In the genomic region with DNA sequence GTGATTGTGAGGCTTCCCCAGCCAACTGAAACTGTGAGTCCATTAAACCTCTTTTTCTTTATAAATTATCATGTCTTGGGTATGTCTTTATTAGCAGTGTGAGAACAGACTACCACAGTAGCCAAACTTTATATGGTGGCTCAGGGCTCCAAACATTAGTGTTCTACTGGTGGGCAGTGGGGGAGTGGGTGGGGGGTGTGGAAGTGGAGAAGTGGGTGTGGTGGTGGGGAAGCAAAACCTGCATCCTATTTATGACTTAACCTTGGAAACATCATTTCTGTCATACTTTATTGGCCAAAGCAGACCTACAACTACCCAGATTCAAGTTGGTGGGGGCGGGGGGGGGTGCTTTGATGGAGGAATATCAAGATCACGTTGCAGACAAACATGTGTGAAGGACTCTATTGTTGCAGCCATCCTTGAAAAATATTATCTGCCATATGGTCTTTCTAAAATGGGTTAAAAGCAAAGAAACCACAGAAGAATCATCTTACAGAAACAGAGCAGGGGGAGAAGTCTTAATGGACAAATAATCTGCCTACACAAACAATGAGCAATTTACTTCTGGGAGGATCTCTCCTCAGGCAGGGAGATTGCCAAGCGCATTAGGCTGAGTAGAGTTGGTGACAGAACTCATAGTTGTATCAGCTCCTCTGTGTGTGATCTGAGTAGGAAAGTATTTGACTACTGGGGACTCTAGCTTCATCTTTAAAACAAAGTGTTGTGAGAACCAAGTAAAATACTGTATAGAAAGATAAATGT, we compare ENCODE assay signal across 10 cellular contexts. TPM values are rescaled to one million over a fixed set of nuclear protein-coding genes. Genes with fewer than 3 reads are reported as not detected.
DNase-seq lines count a peak whose midpoint lies in the region; ATAC-seq and TF ChIP-seq lines count a peak whose summit lies in the region.
"Had no signal": no experiment of that assay in that cellular context is flagged by ENCODE, and none has a peak within 500 bp of the region (broad histone marks: within the 10 kb centered on the region; RNA-seq: fewer than 3 reads in every experiment).

No MANE protein-coding gene starts in this region.

- H3K9me3 Mint-ChIP-seq in activated T-helper 1 cell treated with anti-CD3 and anti-CD28 coated beads, Interleukin-12 subunit alpha, Interleukin-12 subunit beta, Interleukin-2, Interleukin-4 antibody, amounts not matched to agents 30 ng/mL and 10 ng/mL and 1 ng/mL, durations not matched to agents 14 hours and 24 hours and 36 hours = no peaks in the 10 kb centered on the region

- H3K27me3 ChIP-seq in BJ (ENCODE audit: control insufficient read depth, insufficient read depth, low read length) (no peaks in the 10 kb centered on the region; the same call in 1 of the 2 replicates), HCT116 (ENCODE audit: insufficient read depth, low read length) (peaks cover 4% of the 10 kb centered on the region; the same call in 1 of the 2 replicates)

- peaks cover 37% of the 10 kb centered on the region for H3K79me2 ChIP-seq in HCT116 (ENCODE audit: insufficient read depth, low read length)

- H3K36me3 ChIP-seq in BJ (ENCODE audit: control insufficient read depth, insufficient read depth, low read length) (peaks cover 4% of the 10 kb centered on the region), HCT116 (ENCODE audit: control insufficient read depth in 1 of 2, insufficient read depth in 2 of 2, low read length in 2 of 2) (peaks cover 10% of the 10 kb centered on the region in 2 experiments; a peak in 3 of 4 replicates)

- no TSS peak for BruUV-seq in HCT116 (replicated peaks; lab: Mats Ljungman, UMichigan)

- H3K4me3 ChIP-seq in BJ (ENCODE audit: low read depth, low read length) (no peak overlapping the region), HCT116 (replicated peaks in 1 of 2; ENCODE audit: low read depth in 1 of 2, low read length in 2 of 2) (peak overlapping the region; percentile 97 to 99)

- peaks cover 36% of the 10 kb centered on the region for H3K4me1 Mint-ChIP-seq in activated T-helper 1 cell treated with anti-CD3 and anti-CD28 coated beads, Interleukin-12 subunit alpha, Interleukin-12 subunit beta, Interleukin-2, Interleukin-4 antibody, amounts not matched to agents 30 ng/mL and 10 ng/mL and 1 ng/mL, durations not matched to agents 14 hours and 24 hours and 36 hours (ENCODE audit: low read depth)

- RAD21 ChIA-PET in HCT116 (lab: Charles Lee; ENCODE audit: low non-redundant PET in 1 of 2, low total read pairs in 2 of 2, uncharacterized antibody in 2 of 2, unreplicated experiment in 2 of 2) = no interaction called here

- in situ Hi-C loops in GM13977 (cut with MboI; ENCODE audit: low pct_unique_long_range_greater_than_20kb, low sequenced_read_pairs, unreplicated experiment) = loop anchor here (10.0 kb wide), 1 partner anchor 201 kb away; no protein-coding TSS in a partner anchor

- peaks cover 0 to 14% of the 10 kb centered on the region in 2 experiments; a peak in 3 of 4 replicates for H3K4me1 ChIP-seq in HCT116 (ENCODE audit: control insufficient read depth in 1 of 2, insufficient read depth in 2 of 2, low read length in 2 of 2)
- H3K4me1 ChIP-seq: prostate gland had no signal

- POLR2A ChIA-PET in BJ (lab: Charles Lee) = no interaction called here
- POLR2A ChIA-PET in HCT116 (lab: Charles Lee) = interaction anchor here (0.9 kb wide), 1 partner anchor 8 kb away, joined by 6 read pairs; no protein-coding TSS in a partner anchor

- ATAC-seq in HCT116 = no peak
- no peak for ATAC-seq in HG02970 (IDR thresholded peaks at IDR 0.05; ENCODE audit: low FRiP score, unreplicated experiment)

- no peak for TF ChIP-seq RAD21 in HCT116 (IDR thresholded peaks at IDR 0.05; ENCODE audit: low read depth)

- peak overlapping the region; percentile 96 for H3K4me3 Mint-ChIP-seq in activated T-helper 1 cell treated with anti-CD3 and anti-CD28 coated beads, Interleukin-12 subunit alpha, Interleukin-12 subunit beta, Interleukin-2, Interleukin-4 antibody, amounts not matched to agents 30 ng/mL and 10 ng/mL and 1 ng/mL, durations not matched to agents 14 hours and 24 hours and 36 hours

- no peaks in the 10 kb centered on the region for H3K27me3 Mint-ChIP-seq in activated T-helper 1 cell treated with anti-CD3 and anti-CD28 coated beads, Interleukin-12 subunit alpha, Interleukin-12 subunit beta, Interleukin-2, Interleukin-4 antibody, amounts not matched to agents 30 ng/mL and 10 ng/mL and 1 ng/mL, durations not matched to agents 14 hours and 24 hours and 36 hours (ENCODE audit: insufficient read depth)

- CTCF ChIA-PET in BJ (lab: Yijun Ruan, JAX) = interaction anchor here (1.3 to 2.0 kb wide), 4 partner anchors 8 to 202 kb away, joined by 4 to 8 read pairs (median 6); no protein-coding TSS in a partner anchor
- CTCF ChIA-PET in HCT116 (lab: Charles Lee) = interaction anchor here (0.6 to 1.7 kb wide), 2 partner anchors 8 to 13 kb away, joined by 3 to 6 read pairs; no protein-coding TSS in a partner anchor

- peak overlapping the region; percentile 40 for H2AFZ ChIP-seq in HCT116 (ENCODE audit: low read depth, low read length, poor library complexity, severe bottlenecking)

- peak overlapping the region; percentile 89 for H3K4me2 ChIP-seq in HCT116 (ENCODE audit: low read length)

- H4K20me1 ChIP-seq in HCT116 (ENCODE audit: insufficient read depth) = no peaks in the 10 kb centered on the region

- peak overlapping the region; percentile 95 for H3K9ac ChIP-seq in HCT116 (ENCODE audit: low read length)

- peak; percentile 2 for DNase-seq in BJ (ENCODE audit: low read depth)
- DNase-seq in HCT116 (ENCODE audit: low read depth, low spot score) = no peak
- no peak for DNase-seq in activated T-helper 1 cell treated with anti-CD3 and anti-CD28 coated beads, Interleukin-12 subunit alpha, Interleukin-12 subunit beta, Interleukin-2, Interleukin-4 antibody, amounts not matched to agents 30 ng/mL and 10 ng/mL and 1 ng/mL, durations not matched to agents 14 hours and 24 hours and 36 hours (ENCODE audit: low spot score)
- peak; percentile 2 for DNase-seq in kidney glomerular epithelial cell (lab: John Stamatoyannopoulos, UW)
- DNase-seq in stimulated activated CD4-positive, alpha-beta T cell treated with anti-CD3 and anti-CD28 coated beads, Interleukin-2, amount 100 ng/mL, for 48 hours = no peak
- no peak for DNase-seq in GM13977 (ENCODE audit: low spot score)
- no peak for DNase-seq in OCI-M2 (lab: John Stamatoyannopoulos, UW; ENCODE audit: unreplicated experiment)
- DNase-seq: NCI-H1694 treated with DMSO at 0.1 percent for 48 hours had no signal

- H3K9me3 ChIP-seq in HCT116 (ENCODE audit: control insufficient read depth in 1 of 2, insufficient read depth in 1 of 2, low read depth in 1 of 2, low read length in 2 of 2) = no peaks in the 10 kb centered on the region
- H3K9me3 ChIP-seq: prostate gland had no signal

- H3K36me3 Mint-ChIP-seq in activated T-helper 1 cell treated with anti-CD3 and anti-CD28 coated beads, Interleukin-12 subunit alpha, Interleukin-12 subunit beta, Interleukin-2, Interleukin-4 antibody, amounts not matched to agents 30 ng/mL and 10 ng/mL and 1 ng/mL, durations not matched to agents 14 hours and 24 hours and 36 hours (ENCODE audit: low read depth) = peaks cover 19% of the 10 kb centered on the region

- H3K9me2 ChIP-seq in HCT116 (ENCODE audit: insufficient read depth) = no peaks in the 10 kb centered on the region

- TF ChIP-seq POLR2A in HCT116 (IDR thresholded peaks at IDR 0.05; ENCODE audit: borderline replicate concordance, extremely low read depth, insufficient read depth, insufficient read length) = no peak

- TF ChIP-seq CTCF in BJ (IDR thresholded peaks at IDR 0.05; ENCODE audit: insufficient read depth, low read depth, low read length) (no peak), HCT116 (IDR thresholded peaks at IDR 0.05 in 2 of 3, conservative IDR thresholded peaks at IDR 0.05 in 1 of 3; ENCODE audit: borderline replicate concordance in 1 of 3, insufficient read depth in 1 of 3, low read depth in 2 of 3, low read length in 2 of 3) (no peak), GM13977 (IDR thresholded peaks at IDR 0.05; ENCODE audit: extremely low read depth, insufficient read depth, missing control alignments) (no peak)

- peak overlapping the region; percentile 97 for H3K27ac Mint-ChIP-seq in activated T-helper 1 cell treated with anti-CD3 and anti-CD28 coated beads, Interleukin-12 subunit alpha, Interleukin-12 subunit beta, Interleukin-2, Interleukin-4 antibody, amounts not matched to agents 30 ng/mL and 10 ng/mL and 1 ng/mL, durations not matched to agents 14 hours and 24 hours and 36 hours

- peak overlapping the region; percentile 71; the same call in 1 of the 2 replicates for H3K27ac ChIP-seq in HCT116 (ENCODE audit: low read depth, low read length)

- intact Hi-C loops in HCT116 (cut with micrococcal nuclease) = loop anchor here (2.0 kb wide), 1 partner anchor 77 kb away; a partner anchor contains a TSS
- intact Hi-C loops in activated T-helper 1 cell treated with anti-CD3 and anti-CD28 coated beads, Interleukin-12 subunit alpha, Interleukin-12 subunit beta, Interleukin-2, Interleukin-4 antibody, amounts not matched to agents 30 ng/mL and 10 ng/mL and 1 ng/mL, durations not matched to agents 14 hours and 24 hours and 36 hours (cut with micrococcal nuclease) = loop anchor here (2.0 kb wide), 2 partner anchors 591 to 831 kb away; a partner anchor contains a TSS

TF ChIP-seq in HCT116, 20 proteins besides CTCF, POLR2A, EP300 and RAD21 (continues in another document):
- TF ChIP-seq EZH2phosphoT487 (IDR thresholded peaks at IDR 0.05; ENCODE audit: borderline replicate concordance) (no peak), EGR1 (IDR thresholded peaks at IDR 0.05; ENCODE audit: low read depth) (no peak), FOSL1 (IDR thresholded peaks at IDR 0.05; ENCODE audit: low read depth) (no peak), CEBPB (IDR thresholded peaks at IDR 0.05; ENCODE audit: low read depth) (no peak), SRF (IDR thresholded peaks at IDR 0.05; ENCODE audit: low read depth) (no peak), CBX3 (IDR thresholded peaks at IDR 0.05; ENCODE audit: low read depth) (no peak), POLR2AphosphoS5 (IDR thresholded peaks at IDR 0.05; ENCODE audit: low read depth, low read length) (no peak)

RNA-seq across cellular contexts. Expression of a gene that starts 1.4 kb away (rescaled TPM):
- 53.4 and 73.8 TPM in 2 replicates for polyA plus RNA-seq in BJ (2011; rRNA removed)
- 22.3 and 24.5 TPM in 2 replicates for polyA minus RNA-seq in BJ (2011; rRNA and poly(A)+ RNA removed)
- 48.2 TPM for total RNA-seq in HCT116 (2021; ENCODE audit: unreplicated experiment)
- 49.3 and 55.9 TPM in 2 replicates for polyA plus RNA-seq in HCT116 (2012)
- 54.4 and 57.1 TPM in 2 replicates for total RNA-seq in activated T-helper 1 cell treated with anti-CD3 and anti-CD28 coated beads, Interleukin-12 subunit alpha, Interleukin-12 subunit beta, Interleukin-2, Interleukin-4 antibody, amounts not matched to agents 30 ng/mL and 10 ng/mL and 1 ng/mL, durations not matched to agents 14 hours and 24 hours and 36 hours

Comparison
In these comparisons a context has a peak if more than half of its experiments do, and no peak if none do; other contexts are left out.
1. DNase-seq: peak in BJ (single experiment) and kidney glomerular epithelial cell (single experiment); none in HCT116 (single experiment), activated T-helper 1 cell treated with anti-CD3 and anti-CD28 coated beads, Interleukin-12 subunit alpha, Interleukin-12 subunit beta, Interleukin-2, Interleukin-4 antibody, amounts not matched to agents 30 ng/mL and 10 ng/mL and 1 ng/mL, durations not matched to agents 14 hours and 24 hours and 36 hours (single experiment), stimulated activated CD4-positive, alpha-beta T cell treated with anti-CD3 and anti-CD28 coated beads, Interleukin-2, amount 100 ng/mL, for 48 hours (0 of 2), GM13977 (single experiment) and OCI-M2 (single experiment).